8 cellular contexts compared by ENCODE assay signal in the genomic region with DNA sequence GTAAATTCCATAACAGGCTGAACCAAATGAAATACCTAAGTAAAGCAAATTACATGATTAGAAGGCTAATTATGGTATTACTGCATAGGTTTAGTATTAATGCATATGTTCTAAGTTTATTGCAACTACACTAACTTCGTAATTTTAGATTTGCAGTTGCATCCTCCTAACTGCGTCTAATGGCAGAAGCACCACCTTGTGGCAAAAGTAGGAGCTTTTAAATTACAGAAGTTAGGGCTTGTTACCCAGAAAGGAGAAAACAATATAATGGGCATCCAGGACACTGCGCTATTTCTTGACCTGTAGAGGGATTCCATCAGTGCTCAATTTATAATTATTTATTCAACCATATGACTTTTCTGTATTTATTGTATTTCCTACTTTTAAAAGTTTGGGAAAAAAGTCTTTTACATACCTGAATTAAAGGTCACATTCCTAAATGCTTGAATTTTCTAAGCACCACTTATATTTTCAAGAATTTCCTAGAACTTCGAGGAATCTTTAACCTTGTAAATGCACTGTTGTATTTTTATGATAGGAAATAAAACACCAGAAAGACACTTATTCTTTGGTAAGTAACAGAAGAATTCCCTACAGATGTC. TPM values are rescaled to one million over a fixed set of nuclear protein-coding genes. Genes with fewer than 3 reads are reported as not detected.
A peak's percentile ranks its signal among the peaks of the same experiment; 100 is the strongest.
DNase-seq lines count a peak whose midpoint lies in the region; ATAC-seq and TF ChIP-seq lines count a peak whose summit lies in the region.

No MANE protein-coding gene starts in this region.

- H3K4me3 ChIP-seq in GM12864 (ENCODE audit: low read depth, low read length) (no peak overlapping the region), epithelial cell of esophagus (ENCODE audit: low read length) (no peak overlapping the region)

- peak; percentile 16 for TF ChIP-seq CTCF in GM12864 (IDR thresholded peaks at IDR 0.05; ENCODE audit: low read depth, low read length, missing control alignments)
- peak; percentile 64 for TF ChIP-seq CTCF in epithelial cell of esophagus (IDR thresholded peaks at IDR 0.05; ENCODE audit: insufficient read depth, low read depth, low read length, missing control alignments)
- peak; percentile 57 for TF ChIP-seq CTCF in progenitor cell of endocrine pancreas (IDR thresholded peaks at IDR 0.05; ENCODE audit: unreplicated experiment)

- H3K4me1 Mint-ChIP-seq in progenitor cell of endocrine pancreas (ENCODE audit: low read depth), result no peaks in the 10 kb centered on the region

- no peaks in the 10 kb centered on the region for H3K27me3 Mint-ChIP-seq in progenitor cell of endocrine pancreas

- DNase-seq in GM12864 (ENCODE audit: low read depth) (no peak), NCI-H748 treated with DMSO at 0.1 percent for 48 hours (lab: John Stamatoyannopoulos, UW) (peak; percentile 14), epithelial cell of esophagus (ENCODE audit: low read depth) (peak; percentile 47), progenitor cell of endocrine pancreas (ENCODE audit: low spot score, unreplicated experiment) (no peak)

- ATAC-seq in HG03135 (IDR thresholded peaks at IDR 0.05; ENCODE audit: unreplicated experiment) (no peak), GM21786 (IDR thresholded peaks at IDR 0.05; ENCODE audit: unreplicated experiment) (no peak), GM21447 (IDR thresholded peaks at IDR 0.05; ENCODE audit: unreplicated experiment) (no peak), HG02588 (IDR thresholded peaks at IDR 0.05; ENCODE audit: unreplicated experiment) (no peak)

- H3K4me3 Mint-ChIP-seq in progenitor cell of endocrine pancreas (ENCODE audit: low read depth), result no peak overlapping the region

- H3K27ac Mint-ChIP-seq in progenitor cell of endocrine pancreas, result no peak overlapping the region

- H3K36me3 Mint-ChIP-seq in progenitor cell of endocrine pancreas (ENCODE audit: insufficient read depth), result peaks cover 4% of the 10 kb centered on the region

- H3K9me3 Mint-ChIP-seq in progenitor cell of endocrine pancreas (ENCODE audit: low read depth), result no peaks in the 10 kb centered on the region

RNA-seq across cellular contexts. Expression of gene GPR83, which starts 16.3 kb away (rescaled TPM):
- 0.31 and 0.62 TPM in 2 replicates for total RNA-seq in progenitor cell of endocrine pancreas

Comparison
In these comparisons a context has a peak if more than half of its experiments do, and no peak if none do; other contexts are left out.
1. DNase-seq: peak in NCI-H748 treated with DMSO at 0.1 percent for 48 hours (single experiment) and epithelial cell of esophagus (single experiment); none in GM12864 (single experiment) and progenitor cell of endocrine pancreas (single experiment).
2. Peak in every context shown above with its lines, with median percentiles within 50 percentile points of each other: CTCF ChIP-seq.